In the genomic region with DNA sequence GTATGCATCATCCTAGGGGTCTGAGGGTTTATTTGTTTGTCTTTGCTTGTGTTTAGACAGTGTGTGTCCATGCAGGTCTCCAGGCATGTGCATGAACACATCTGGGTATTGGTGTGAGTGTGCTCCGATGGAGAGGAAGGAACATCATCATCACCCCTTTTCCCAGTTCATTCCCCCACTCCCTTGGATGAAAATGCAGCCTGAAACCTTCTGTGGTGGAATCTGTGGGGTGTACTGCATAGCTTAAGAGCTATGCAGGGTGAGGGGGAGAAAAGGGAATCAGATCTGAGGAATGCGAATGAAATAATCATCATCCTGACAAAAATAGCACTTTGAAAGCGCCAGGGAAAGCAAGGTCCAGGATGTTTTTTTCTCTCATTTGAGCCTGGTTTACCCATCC, we compare ENCODE assay signal across 25 cellular contexts.
A peak's percentile ranks its signal among the peaks of the same experiment; 100 is the strongest.
DNase-seq lines count a peak whose midpoint lies in the region; ATAC-seq and TF ChIP-seq lines count a peak whose summit lies in the region.
"Had no signal": no experiment of that assay in that cellular context is flagged by ENCODE, and none has a peak within 500 bp of the region (broad histone marks: within the 10 kb centered on the region; RNA-seq: fewer than 3 reads in every experiment).

No MANE protein-coding gene starts in this region.

- no peak for TF ChIP-seq POLR2A in esophagus squamous epithelium (IDR thresholded peaks at IDR 0.05)

- H3K36me3 Mint-ChIP-seq in activated T-cell treated with anti-CD3 and anti-CD28 coated beads, Interleukin-2, amount 50 U/mL, for 72 hours (ENCODE audit: insufficient read depth in 2 of 2), result no peaks in the 10 kb centered on the region
- H3K36me3 Mint-ChIP-seq: immature natural killer cell; neural progenitor cell; stimulated activated effector memory CD8-positive, alpha-beta T cell treated with anti-CD3 and anti-CD28 coated beads, Interleukin-12 subunit alpha, Interleukin-12 subunit beta, amount 100 ng/mL, for 72 hours had no signal

- no peaks in the 10 kb centered on the region for H3F3A ChIP-seq in MM.1S (ENCODE audit: insufficient read depth, low read length)

- DNase-seq in GM03348 (ENCODE audit: low spot score), result peak; percentile 71
- no peak for DNase-seq in MM.1S
- peak; percentile 29 for DNase-seq in fibroblast of pulmonary artery (ENCODE audit: low read depth)
- peak; percentile 84 for DNase-seq in osteoblast (ENCODE audit: insufficient read length, low spot score, missing footprints)
- no peak for DNase-seq in esophagus squamous epithelium (lab: John Stamatoyannopoulos, UW)
- no peak for DNase-seq in activated T-cell treated with anti-CD3 and anti-CD28 coated beads, Interleukin-2, amount 50 U/mL, for 72 hours
- DNase-seq in neuronal stem cell (ENCODE audit: low spot score), result no peak
- DNase-seq: COR-L47; DMS79 treated with DMSO at 0.1 percent for 48 hours; immature natural killer cell; mucosa of descending colon; NCI-H1105 treated with DMSO at 0.1 percent for 48 hours; NCI-H510A; psoas muscle; SIG-M5; stimulated activated CD4-positive, alpha-beta T cell treated with anti-CD3 and anti-CD28 coated beads, Interleukin-2, amount 100 ng/mL, for 24 hours had no signal

- H3K23ac ChIP-seq in neuronal stem cell (ENCODE audit: low read depth, low read length, poor library complexity), result no peak overlapping the region

- no peak overlapping the region for H4K8ac ChIP-seq in neuronal stem cell (ENCODE audit: low read depth, low read length)

- no peaks in the 10 kb centered on the region for H3K27me3 Mint-ChIP-seq in activated T-cell treated with anti-CD3 and anti-CD28 coated beads, Interleukin-2, amount 50 U/mL, for 72 hours (ENCODE audit: low read depth)

- no peaks in the 10 kb centered on the region for H3K27me3 ChIP-seq in MM.1S (replicated peaks; ENCODE audit: insufficient read depth, low read length)
- H3K27me3 ChIP-seq in osteoblast (ENCODE audit: insufficient read depth, low read length), result no peaks in the 10 kb centered on the region
- H3K27me3 ChIP-seq in esophagus squamous epithelium, result peaks cover 0 to 6% (median 0%) of the 10 kb centered on the region in 4 donors
- peaks cover 0 to 2% (median 0%) of the 10 kb centered on the region in 3 experiments for H3K27me3 ChIP-seq in neuronal stem cell (ENCODE audit: control insufficient read depth in 3 of 3, insufficient read depth in 3 of 3, low read depth in 1 of 3, low read length in 3 of 3)
- H3K27me3 ChIP-seq: cardiac muscle cell, hepatocyte, neural progenitor cell, vagina had no signal

- no peak overlapping the region for H2BK120ac ChIP-seq in neuronal stem cell (ENCODE audit: low read depth, low read length)

- peak overlapping the region; percentile 42; the same call in 1 of the 2 replicates for H3K27ac ChIP-seq in MM.1S (ENCODE audit: low read length)
- peak overlapping the region; percentile 72 for H3K27ac ChIP-seq in osteoblast (ENCODE audit: low read depth, low read length)
- H3K27ac ChIP-seq in esophagus squamous epithelium, result no peak overlapping the region
- no peak overlapping the region for H3K27ac ChIP-seq in neuronal stem cell (replicated peaks; ENCODE audit: low read length)
- H3K27ac ChIP-seq: cardiac muscle cell, hepatocyte, neural progenitor cell, psoas muscle, skin epidermis, vagina had no signal

- H3K9ac ChIP-seq in MM.1S (ENCODE audit: low read length), result no peak overlapping the region
- H3K9ac ChIP-seq in neuronal stem cell (ENCODE audit: low read depth, low read length, poor library complexity), result no peak overlapping the region
- H3K9ac ChIP-seq: neural progenitor cell had no signal

- H3K4me3 ChIP-seq in MM.1S (ENCODE audit: low read length) (no peak overlapping the region), fibroblast of pulmonary artery (replicated peaks; ENCODE audit: low read depth, low read length) (no peak overlapping the region), osteoblast (ENCODE audit: insufficient read depth, low read length) (no peak overlapping the region), esophagus squamous epithelium (no peak overlapping the region), neuronal stem cell (ENCODE audit: low read length in 2 of 2) (no peak overlapping the region)
- H3K4me3 ChIP-seq: cardiac muscle cell, hepatocyte, mucosa of descending colon, neural progenitor cell, psoas muscle, skin epidermis, vagina had no signal

- TF ChIP-seq CTCF in MM.1S (IDR thresholded peaks at IDR 0.05; ENCODE audit: low read length), result no peak
- no peak for TF ChIP-seq CTCF in fibroblast of pulmonary artery (IDR thresholded peaks at IDR 0.05; ENCODE audit: low read length, missing control alignments)
- TF ChIP-seq CTCF in osteoblast (IDR thresholded peaks at IDR 0.05; ENCODE audit: extremely low read depth, low read depth, low read length), result no peak
- no peak for TF ChIP-seq CTCF in esophagus squamous epithelium (IDR thresholded peaks at IDR 0.05)

- H3K79me2 ChIP-seq in MM.1S (ENCODE audit: low read length) (no peaks in the 10 kb centered on the region), osteoblast (ENCODE audit: insufficient read depth, low read length) (no peaks in the 10 kb centered on the region)
- H3K79me2 ChIP-seq: hepatocyte had no signal

- no peak overlapping the region for H3K4me3 Mint-ChIP-seq in activated T-cell treated with anti-CD3 and anti-CD28 coated beads, Interleukin-2, amount 50 U/mL, for 72 hours
- H3K4me3 Mint-ChIP-seq: dendritic cell treated with granulocyte-macrophage colony-stimulating factor and Interleukin-4, amounts not matched to agents 40 ng/mL and 50 ng/mL, for 4 days; immature natural killer cell; neural progenitor cell; stimulated activated effector memory CD8-positive, alpha-beta T cell treated with anti-CD3 and anti-CD28 coated beads, Interleukin-12 subunit alpha, Interleukin-12 subunit beta, amount 100 ng/mL, for 72 hours had no signal

- H4K20me1 ChIP-seq in MM.1S (ENCODE audit: insufficient read depth, low read length) (no peaks in the 10 kb centered on the region), osteoblast (ENCODE audit: insufficient read depth, low read length) (no peaks in the 10 kb centered on the region)

- intact Hi-C loops in esophagus squamous epithelium (cut with DNase I), result no loop called here

- H3K4me2 ChIP-seq in MM.1S (ENCODE audit: low read depth, low read length) (peak overlapping the region; percentile 58; the same call in 1 of the 2 replicates), osteoblast (ENCODE audit: insufficient read depth, low read length) (peak overlapping the region; percentile 22), neuronal stem cell (ENCODE audit: insufficient read depth, low read length, poor library complexity, severe bottlenecking) (no peak overlapping the region)
- H3K4me2 ChIP-seq: hepatocyte, neural progenitor cell had no signal

- H4K91ac ChIP-seq in neuronal stem cell (ENCODE audit: low read depth, low read length, poor library complexity), result no peak overlapping the region

- no peak overlapping the region for H2AK5ac ChIP-seq in neuronal stem cell (ENCODE audit: low read depth, low read length)

- no peaks in the 10 kb centered on the region for H3K79me1 ChIP-seq in neuronal stem cell (ENCODE audit: low read depth, low read length)

- no peak overlapping the region for H3K18ac ChIP-seq in neuronal stem cell (ENCODE audit: low read length)

- H2BK15ac ChIP-seq in neuronal stem cell (ENCODE audit: low read length), result no peak overlapping the region

- no peak for ATAC-seq in activated T-cell treated with anti-CD3 and anti-CD28 coated beads, Interleukin-2, amount 50 U/mL, for 72 hours (replicated peaks in 1 of 2)
- ATAC-seq: HepG2; mucosa of descending colon; Panc1; psoas muscle; stimulated activated effector memory CD8-positive, alpha-beta T cell treated with anti-CD3 and anti-CD28 coated beads, Interleukin-12 subunit alpha, Interleukin-12 subunit beta, amount 100 ng/mL, for 72 hours had no signal

- H2BK12ac ChIP-seq in neuronal stem cell (ENCODE audit: low read length), result no peak overlapping the region

- H3K14ac ChIP-seq in neuronal stem cell (ENCODE audit: low read length), result no peak overlapping the region

- H3K4ac ChIP-seq in neuronal stem cell (ENCODE audit: low read length), result no peak overlapping the region

- no peaks in the 10 kb centered on the region for H3K9me2 ChIP-seq in MM.1S (replicated peaks; ENCODE audit: insufficient read depth, low read length)

- no peak overlapping the region for H2BK5ac ChIP-seq in neuronal stem cell (ENCODE audit: low read length)

- H3K4me1 ChIP-seq in MM.1S (ENCODE audit: low read length), result peaks cover 9% of the 10 kb centered on the region
- peaks cover 39% of the 10 kb centered on the region for H3K4me1 ChIP-seq in osteoblast (ENCODE audit: insufficient read depth, low read length)
- H3K4me1 ChIP-seq in esophagus squamous epithelium, result no peaks in the 10 kb centered on the region
- H3K4me1 ChIP-seq in neuronal stem cell (ENCODE audit: control insufficient read depth in 2 of 2, insufficient read depth in 1 of 2, low read depth in 1 of 2, low read length in 2 of 2), result peaks cover 0 to 21% of the 10 kb centered on the region in 2 donors
- H3K4me1 ChIP-seq: neural progenitor cell, psoas muscle, vagina had no signal

- H2AFZ ChIP-seq in MM.1S (ENCODE audit: low read length) (peak overlapping the region; percentile 52; the same call in 1 of the 2 replicates), osteoblast (ENCODE audit: low read length) (peak overlapping the region; percentile 13), neuronal stem cell (ENCODE audit: low read length) (no peak overlapping the region)
- H2AFZ ChIP-seq: hepatocyte, neural progenitor cell had no signal

- H3K9me3 Mint-ChIP-seq in activated T-cell treated with anti-CD3 and anti-CD28 coated beads, Interleukin-2, amount 50 U/mL, for 72 hours, result no peaks in the 10 kb centered on the region
- H3K9me3 Mint-ChIP-seq: dendritic cell treated with granulocyte-macrophage colony-stimulating factor and Interleukin-4, amounts not matched to agents 40 ng/mL and 50 ng/mL, for 4 days had no signal

- no peak overlapping the region for H3K27ac Mint-ChIP-seq in activated T-cell treated with anti-CD3 and anti-CD28 coated beads, Interleukin-2, amount 50 U/mL, for 72 hours
- H3K27ac Mint-ChIP-seq: dendritic cell treated with granulocyte-macrophage colony-stimulating factor and Interleukin-4, amounts not matched to agents 40 ng/mL and 50 ng/mL, for 4 days; immature natural killer cell; stimulated activated effector memory CD8-positive, alpha-beta T cell treated with anti-CD3 and anti-CD28 coated beads, Interleukin-12 subunit alpha, Interleukin-12 subunit beta, amount 100 ng/mL, for 72 hours had no signal

- WGBS in esophagus squamous epithelium, 2 donors, result 72 to 74% methylated on average over 3 of the region's 3 CpGs
- no CpG with 5 or more reads among the region's 3 CpGs for WGBS in neuronal stem cell (ENCODE audit: extremely low coverage in 2 of 2, insufficient read length in 2 of 2, insufficient replicate concordance in 1 of 2), 2 donors

- H3K4me1 Mint-ChIP-seq in activated T-cell treated with anti-CD3 and anti-CD28 coated beads, Interleukin-2, amount 50 U/mL, for 72 hours (ENCODE audit: low read depth), result peaks cover 8% of the 10 kb centered on the region
- H3K4me1 Mint-ChIP-seq: stimulated activated effector memory CD8-positive, alpha-beta T cell treated with anti-CD3 and anti-CD28 coated beads, Interleukin-12 subunit alpha, Interleukin-12 subunit beta, amount 100 ng/mL, for 72 hours had no signal

- H3K36me3 ChIP-seq in MM.1S (replicated peaks; ENCODE audit: insufficient read depth, low read length), result no peaks in the 10 kb centered on the region
- no peaks in the 10 kb centered on the region for H3K36me3 ChIP-seq in osteoblast (ENCODE audit: insufficient read depth, low read length)
- H3K36me3 ChIP-seq in esophagus squamous epithelium, result no peaks in the 10 kb centered on the region
- no peaks in the 10 kb centered on the region for H3K36me3 ChIP-seq in neuronal stem cell (replicated peaks in 1 of 2; ENCODE audit: control insufficient read depth in 2 of 2, insufficient read depth in 2 of 2, low read length in 2 of 2)
- H3K36me3 ChIP-seq: cardiac muscle cell, neural progenitor cell, vagina had no signal

- H3K9me3 ChIP-seq in MM.1S (replicated peaks; ENCODE audit: insufficient read depth, low read length) (no peaks in the 10 kb centered on the region), osteoblast (ENCODE audit: low read depth, low read length) (no peaks in the 10 kb centered on the region), esophagus squamous epithelium (no peaks in the 10 kb centered on the region), neuronal stem cell (replicated peaks in 1 of 2; ENCODE audit: control insufficient read depth in 2 of 2, insufficient read depth in 1 of 2, low read depth in 1 of 2, low read length in 2 of 2) (no peaks in the 10 kb centered on the region)
- H3K9me3 ChIP-seq: mucosa of descending colon, psoas muscle, vagina had no signal

Comparison
In these comparisons a context has a peak if more than half of its experiments do, and no peak if none do; other contexts are left out.
1. DNase-seq: peak in GM03348 (single experiment), fibroblast of pulmonary artery (single experiment) and osteoblast (single experiment); none in MM.1S (single experiment), esophagus squamous epithelium (single experiment), activated T-cell treated with anti-CD3 and anti-CD28 coated beads, Interleukin-2, amount 50 U/mL, for 72 hours (0 of 2) and neuronal stem cell (single experiment).
2. H3K27ac ChIP-seq: peak in MM.1S (single experiment) and osteoblast (single experiment); none in esophagus squamous epithelium (0 of 4) and neuronal stem cell (single experiment).